In genomic region chr4:46389301-46389761, GRCh38 we compare ENCODE assay signal across 8 cellular contexts. TPM values are rescaled to one million over a fixed set of nuclear protein-coding genes. Genes with fewer than 3 reads are reported as not detected.
DNase-seq lines count a peak whose midpoint lies in the region; ATAC-seq lines count a peak whose summit lies in the region.

No MANE protein-coding gene starts in this region.

- H3K4me3 ChIP-seq in stomach smooth muscle (ENCODE audit: low read length in 2 of 2) (peak overlapping the region; percentile 64 to 77), SJCRH30 (no peak overlapping the region)

- H3K27me3 ChIP-seq in layer of hippocampus (ENCODE audit: control insufficient read depth, insufficient read depth, low read length) = peaks cover 5% of the 10 kb centered on the region
- peaks cover 16 to 46% of the 10 kb centered on the region in 2 donors for H3K27me3 ChIP-seq in stomach smooth muscle (ENCODE audit: control insufficient read depth in 1 of 2, insufficient read depth in 2 of 2, low read length in 2 of 2)
- peaks cover 3% of the 10 kb centered on the region; the same call in 1 of the 2 replicates for H3K27me3 ChIP-seq in SJCRH30

- DNase-seq in NCI-H1417 (lab: John Stamatoyannopoulos, UW) = peak in 2 of 3 experiments; percentile 18 to 52
- no peak for DNase-seq in NCI-H1417 treated with DMSO at 0.1 percent for 48 hours (lab: John Stamatoyannopoulos, UW)
- DNase-seq in astrocyte of the hippocampus (ENCODE audit: low read depth, low spot score) = peak; percentile 31
- DNase-seq in SJCRH30 = no peak

- H3K36me3 ChIP-seq in stomach smooth muscle (ENCODE audit: control insufficient read depth in 2 of 2, insufficient read depth in 2 of 2, low read length in 2 of 2) = no peaks in the 10 kb centered on the region
- no peaks in the 10 kb centered on the region for H3K36me3 ChIP-seq in SJCRH30

- H3K9ac ChIP-seq in stomach smooth muscle (ENCODE audit: low read length in 2 of 2) = peak overlapping the region in 1 of 2 donors; percentile 33

- H3K9me3 ChIP-seq in stomach smooth muscle (ENCODE audit: control insufficient read depth in 2 of 2, low read length in 2 of 2) = no peaks in the 10 kb centered on the region
- no peaks in the 10 kb centered on the region for H3K9me3 ChIP-seq in SJCRH30 (replicated peaks)

- ATAC-seq in HG02759 (IDR thresholded peaks at IDR 0.05; ENCODE audit: unreplicated experiment) (no peak), HG03196 (IDR thresholded peaks at IDR 0.05; ENCODE audit: unreplicated experiment) (no peak)

- H3K4me1 ChIP-seq in stomach smooth muscle (ENCODE audit: control insufficient read depth, insufficient read depth, low read length) = no peaks in the 10 kb centered on the region
- H3K4me1 ChIP-seq in SJCRH30 = no peaks in the 10 kb centered on the region

- peak overlapping the region; percentile 48 for H3K27ac ChIP-seq in layer of hippocampus (ENCODE audit: low read depth, low read length)
- no peak overlapping the region for H3K27ac ChIP-seq in stomach smooth muscle (ENCODE audit: low read length)
- H3K27ac ChIP-seq in SJCRH30 = no peak overlapping the region

RNA-seq across cellular contexts. Expression of gene GABRA2, which starts 0.6 kb away (rescaled TPM):
- not detected in 2 replicates for total RNA-seq in SJCRH30 (2014; rRNA removed; shearing (Covaris generic))

Comparison
In these comparisons a context has a peak if more than half of its experiments do, and no peak if none do; other contexts are left out.
1. DNase-seq: peak in NCI-H1417 (2 of 3) and astrocyte of the hippocampus (single experiment); none in NCI-H1417 treated with DMSO at 0.1 percent for 48 hours (single experiment) and SJCRH30 (0 of 2).